In genomic region chr20:63290677-63291472, GRCh38 we compare ENCODE assay signal across 8 cellular contexts. TPM values are rescaled to one million over a fixed set of nuclear protein-coding genes. Genes with fewer than 3 reads are reported as not detected.
A peak's percentile ranks its signal among the peaks of the same experiment; 100 is the strongest.
DNase-seq lines count a peak whose midpoint lies in the region; ATAC-seq, FAIRE-seq and TF ChIP-seq lines count a peak whose summit lies in the region.

No MANE protein-coding gene starts in this region.

- POLR2A ChIA-PET in A549 (lab: Yijun Ruan, JAX), result no interaction called here
- POLR2A ChIA-PET in RWPE1 (lab: Yijun Ruan, JAX; ENCODE audit: low non-redundant PET), result no interaction called here

- H3K4me3 ChIP-seq in A549, result no peak overlapping the region

- no peak for FAIRE-seq in A549 (lab: Jason Lieb, UNC)

- H3K4me1 ChIP-seq in A549, result peaks cover 23% of the 10 kb centered on the region; the same call in 2 of the 3 replicates

- CTCF ChIA-PET in A549 (lab: Yijun Ruan, JAX), result interaction anchor here (0.6 to 30.4 kb wide), 27 partner anchors 9 to 683 kb away, joined by 3 to 401 read pairs (median 5); partner anchors contain the start of genes BIRC7 and NKAIN4
- CTCF ChIA-PET in RWPE1 (lab: Yijun Ruan, JAX), result interaction anchor here (0.6 to 3.1 kb wide), 17 partner anchors 10 to 791 kb away, joined by 3 to 17 read pairs (median 3); no protein-coding TSS in a partner anchor

- WGBS in A549 (ENCODE audit: missing lambda C conversion rate), result 65% methylated on average over 15 of the region's 26 CpGs

- intact Hi-C loops in left cardiac atrium (cut with DNase I), result no loop called here

- H3K9me3 ChIP-seq in A549, result no peaks in the 10 kb centered on the region

- DNase-seq in A549 (ENCODE audit: low read depth in 1 of 2, low spot score in 1 of 2), result peak; percentile 51 to 75
- peak; percentile 86 for DNase-seq in GM19240 (ENCODE audit: insufficient read length, low spot score)
- peak; percentile 80 for DNase-seq in RWPE1 (ENCODE audit: low spot score)
- DNase-seq in activated gamma-delta T cell treated with anti-CD3 and anti-CD28 coated beads, Interleukin-2, amount 50 U/mL, for 16 hours (ENCODE audit: low read depth), result peak; percentile 50
- DNase-seq in left cardiac atrium, result no peak
- peak; percentile 30 to 53 (median 48) for DNase-seq in stimulated activated CD4-positive, alpha-beta T cell treated with anti-CD3 and anti-CD28 coated beads, Interleukin-1b, Interleukin-23, amount 100 ng/mL, for 24 hours (ENCODE audit: low read depth in 4 of 4, low spot score in 1 of 4)
- no peak for DNase-seq in NCI-H446 (lab: John Stamatoyannopoulos, UW)

- ATAC-seq in A549 (peak; percentile 35 to 75), left cardiac atrium (peak; percentile 16 to 20), GM19452 (IDR thresholded peaks at IDR 0.05; ENCODE audit: unreplicated experiment) (no peak)

- H3K27ac ChIP-seq in A549 (peak overlapping the region in 1 of 2 experiments; percentile 29; a peak in 2 of 6 replicates), RWPE1 (no peak overlapping the region)

- TF ChIP-seq CTCF in A549 (IDR thresholded peaks at IDR 0.05), result peak; percentile 52
- TF ChIP-seq CTCF in RWPE1 (conservative IDR thresholded peaks at IDR 0.05; ENCODE audit: low read depth), result peak; percentile 90

- no peak for TF ChIP-seq POLR2A in A549 (IDR thresholded peaks at IDR 0.05; ENCODE audit: low read length)

- H3K4me2 ChIP-seq in A549, result no peak overlapping the region

- TF ChIP-seq EP300 in A549 (IDR thresholded peaks at IDR 0.05), result no peak

- peak; percentile 42 to 45; a peak in 3 of 5 replicates for TF ChIP-seq RAD21 in A549 (conservative IDR thresholded peaks at IDR 0.05 in 1 of 2, IDR thresholded peaks at IDR 0.05 in 1 of 2)

TF ChIP-seq in A549, 52 proteins besides CTCF, POLR2A, EP300 and RAD21:
- 0 out of 5 replicates have a peak, but pooled peaks of 1 of the 2 experiments have one; percentile 22 for TF ChIP-seq JUN (IDR thresholded peaks at IDR 0.05)
- TF ChIP-seq, protein P1, sequence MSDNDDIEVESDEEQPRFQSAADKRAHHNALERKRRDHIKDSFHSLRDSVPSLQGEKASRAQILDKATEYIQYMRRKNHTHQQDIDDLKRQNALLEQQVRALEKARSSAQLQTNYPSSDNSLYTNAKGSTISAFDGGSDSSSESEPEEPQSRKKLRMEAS (IDR thresholded peaks at IDR 0.05), result peak; percentile 44; the same call in 1 of the 2 replicates
- TF ChIP-seq RNF2 (IDR thresholded peaks at IDR 0.05; ENCODE audit: borderline replicate concordance, low read depth), result no peak
- peak; percentile 57 for TF ChIP-seq SMC3 (IDR thresholded peaks at IDR 0.05)

RNA-seq across cellular contexts. Expression of gene COL20A1, which starts 2.1 kb away (rescaled TPM):
- 0.21 and 0.29 TPM in 2 replicates for polyA plus RNA-seq in A549 (2011; rRNA removed)
- polyA plus RNA-seq in A549 (2012; cell fraction: cytosol; rRNA removed), result 0.16 and 0.17 TPM in 2 replicates
- 3.0 and 4.2 TPM in 2 replicates for polyA plus RNA-seq in A549 (2012; cell fraction: nucleus; rRNA removed)
- 0.91 to 0.93 TPM (median 0.92 TPM) in 3 replicates for polyA plus RNA-seq in A549 (2017; fragmentation: RNase III; extraction: RNeasy Plus Mini Kit Qiagen cat#74134 plus additional on column Dnase treatment)
- polyA minus RNA-seq in A549 (2011; rRNA and poly(A)+ RNA removed), result 0.25 and 0.49 TPM in 2 replicates
- not detected for total RNA-seq in left cardiac atrium

RNA-seq across cellular contexts. Expression of gene ARFGAP1, which starts 18.3 kb away (rescaled TPM):
- 41.0 and 43.5 TPM in 2 replicates for polyA plus RNA-seq in A549 (2011; rRNA removed)
- polyA plus RNA-seq in A549 (2012; cell fraction: cytosol; rRNA removed), result 63.2 and 87.0 TPM in 2 replicates
- polyA plus RNA-seq in A549 (2012; cell fraction: nucleus; rRNA removed), result 528 and 670 TPM in 2 replicates
- 89.4 to 106 TPM (median 102 TPM) in 3 replicates for polyA plus RNA-seq in A549 (2017; fragmentation: RNase III; extraction: RNeasy Plus Mini Kit Qiagen cat#74134 plus additional on column Dnase treatment)
- 36.9 and 58.2 TPM in 2 replicates for polyA minus RNA-seq in A549 (2011; rRNA and poly(A)+ RNA removed)
- total RNA-seq in left cardiac atrium, result 10 to 100 TPM; 32.1 to 50.3 TPM

RNA-seq across cellular contexts. Expression of gene NKAIN4, which starts 36.6 kb away (rescaled TPM):
- polyA plus RNA-seq in A549 (2011; rRNA removed) (5.8 and 6.4 TPM in 2 replicates), A549 (2017; fragmentation: RNase III; extraction: RNeasy Plus Mini Kit Qiagen cat#74134 plus additional on column Dnase treatment) (6.3 to 9.7 TPM (median 8.4 TPM) in 3 replicates)
- 3.4 and 5.3 TPM in 2 replicates for polyA plus RNA-seq in A549 (2012; cell fraction: cytosol; rRNA removed)
- 9.6 and 12.0 TPM in 2 replicates for polyA plus RNA-seq in A549 (2012; cell fraction: nucleus; rRNA removed)
- 4.5 and 6.3 TPM in 2 replicates for polyA minus RNA-seq in A549 (2011; rRNA and poly(A)+ RNA removed)
- total RNA-seq in left cardiac atrium, result not detected

RNA-seq across cellular contexts. Expression of gene BIRC7, which starts 55.2 kb away (rescaled TPM):
- 0.63 and 0.81 TPM in 2 replicates for polyA plus RNA-seq in A549 (2011; rRNA removed)
- polyA plus RNA-seq in A549 (2012; cell fraction: cytosol; rRNA removed), result 0.70 and 1.2 TPM in 2 replicates
- 16.7 and 18.5 TPM in 2 replicates for polyA plus RNA-seq in A549 (2012; cell fraction: nucleus; rRNA removed)
- polyA plus RNA-seq in A549 (2017; fragmentation: RNase III; extraction: RNeasy Plus Mini Kit Qiagen cat#74134 plus additional on column Dnase treatment), result 3.2 to 4.9 TPM (median 4.9 TPM) in 3 replicates
- polyA minus RNA-seq in A549 (2011; rRNA and poly(A)+ RNA removed), result 0.33 and 0.63 TPM in 2 replicates
- under 1 TPM in 1 of 2 donors, not detected in 1; 0.94 TPM for total RNA-seq in left cardiac atrium

Comparison
In these comparisons a context has a peak if more than half of its experiments do, and no peak if none do; other contexts are left out.
1. DNase-seq: peak in A549 (2 of 2), GM19240 (single experiment), RWPE1 (single experiment), activated gamma-delta T cell treated with anti-CD3 and anti-CD28 coated beads, Interleukin-2, amount 50 U/mL, for 16 hours (single experiment) and stimulated activated CD4-positive, alpha-beta T cell treated with anti-CD3 and anti-CD28 coated beads, Interleukin-1b, Interleukin-23, amount 100 ng/mL, for 24 hours (4 of 4); none in left cardiac atrium (single experiment) and NCI-H446 (0 of 2).